Comparison of ENCODE assay signal across 1 cellular context in the genomic region with DNA sequence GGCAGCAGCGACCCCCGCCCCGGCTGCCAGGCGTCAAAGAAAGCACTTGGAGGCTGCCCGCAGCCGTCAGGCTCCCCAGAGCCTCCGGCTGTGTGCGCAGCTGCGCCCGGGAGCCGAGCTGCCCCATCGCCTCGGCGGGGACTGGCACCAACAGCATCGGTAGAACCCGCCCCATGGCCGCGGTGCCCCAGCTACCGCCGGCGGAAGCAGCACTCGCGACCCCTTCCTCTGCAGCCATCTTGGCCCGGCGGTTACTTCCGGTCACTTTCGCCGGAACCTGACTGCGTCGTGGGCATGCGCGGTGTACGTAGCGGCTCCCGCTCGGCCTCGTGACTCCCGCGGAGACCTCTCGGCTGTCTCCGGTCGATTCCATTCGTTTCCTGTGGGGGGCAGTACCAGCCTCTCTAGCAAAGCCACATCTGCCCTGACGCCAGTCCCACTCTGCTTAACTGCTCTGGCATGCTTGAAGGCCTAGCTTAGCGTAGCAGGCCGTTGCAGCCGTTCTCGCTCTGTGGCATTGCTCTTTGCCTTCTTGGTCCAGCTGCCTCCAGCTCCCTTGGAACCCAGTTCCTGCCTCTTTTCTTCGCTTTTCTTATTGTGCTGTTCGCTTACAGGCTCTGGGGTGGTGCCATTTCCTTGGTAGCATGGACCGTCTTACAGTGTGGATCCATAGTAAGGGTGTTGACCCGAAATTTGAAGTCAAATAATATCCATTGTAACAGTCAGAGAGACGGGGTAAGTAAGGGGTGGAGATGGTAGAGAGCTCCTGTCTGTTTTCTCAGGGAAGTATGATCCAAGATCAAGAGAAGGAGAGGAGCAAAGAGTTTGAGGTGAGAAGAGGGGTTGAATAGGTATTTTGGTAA.
TF ChIP-seq lines count a peak whose summit lies in the region.

A gene with protein sequence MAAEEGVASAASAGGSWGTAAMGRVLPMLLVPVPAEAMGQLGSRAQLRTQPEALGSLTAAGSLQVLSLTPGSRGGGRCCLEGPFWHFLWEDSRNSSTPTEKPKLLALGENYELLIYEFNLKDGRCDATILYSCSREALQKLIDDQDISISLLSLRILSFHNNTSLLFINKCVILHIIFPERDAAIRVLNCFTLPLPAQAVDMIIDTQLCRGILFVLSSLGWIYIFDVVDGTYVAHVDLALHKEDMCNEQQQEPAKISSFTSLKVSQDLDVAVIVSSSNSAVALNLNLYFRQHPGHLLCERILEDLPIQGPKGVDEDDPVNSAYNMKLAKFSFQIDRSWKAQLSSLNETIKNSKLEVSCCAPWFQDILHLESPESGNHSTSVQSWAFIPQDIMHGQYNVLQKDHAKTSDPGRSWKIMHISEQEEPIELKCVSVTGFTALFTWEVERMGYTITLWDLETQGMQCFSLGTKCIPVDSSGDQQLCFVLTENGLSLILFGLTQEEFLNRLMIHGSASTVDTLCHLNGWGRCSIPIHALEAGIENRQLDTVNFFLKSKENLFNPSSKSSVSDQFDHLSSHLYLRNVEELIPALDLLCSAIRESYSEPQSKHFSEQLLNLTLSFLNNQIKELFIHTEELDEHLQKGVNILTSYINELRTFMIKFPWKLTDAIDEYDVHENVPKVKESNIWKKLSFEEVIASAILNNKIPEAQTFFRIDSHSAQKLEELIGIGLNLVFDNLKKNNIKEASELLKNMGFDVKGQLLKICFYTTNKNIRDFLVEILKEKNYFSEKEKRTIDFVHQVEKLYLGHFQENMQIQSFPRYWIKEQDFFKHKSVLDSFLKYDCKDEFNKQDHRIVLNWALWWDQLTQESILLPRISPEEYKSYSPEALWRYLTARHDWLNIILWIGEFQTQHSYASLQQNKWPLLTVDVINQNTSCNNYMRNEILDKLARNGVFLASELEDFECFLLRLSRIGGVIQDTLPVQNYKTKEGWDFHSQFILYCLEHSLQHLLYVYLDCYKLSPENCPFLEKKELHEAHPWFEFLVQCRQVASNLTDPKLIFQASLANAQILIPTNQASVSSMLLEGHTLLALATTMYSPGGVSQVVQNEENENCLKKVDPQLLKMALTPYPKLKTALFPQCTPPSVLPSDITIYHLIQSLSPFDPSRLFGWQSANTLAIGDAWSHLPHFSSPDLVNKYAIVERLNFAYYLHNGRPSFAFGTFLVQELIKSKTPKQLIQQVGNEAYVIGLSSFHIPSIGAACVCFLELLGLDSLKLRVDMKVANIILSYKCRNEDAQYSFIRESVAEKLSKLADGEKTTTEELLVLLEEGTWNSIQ (N-terminal part only) (minus strand): TSS at position 253 of the 863 bp plus-strand sequence. CDS start 15 bp downstream, at position 238.

TF ChIP-seq in GM12878, 131 proteins besides CTCF, POLR2A, EP300 and RAD21 (continued from another document):
- TF ChIP-seq, protein P1, sequence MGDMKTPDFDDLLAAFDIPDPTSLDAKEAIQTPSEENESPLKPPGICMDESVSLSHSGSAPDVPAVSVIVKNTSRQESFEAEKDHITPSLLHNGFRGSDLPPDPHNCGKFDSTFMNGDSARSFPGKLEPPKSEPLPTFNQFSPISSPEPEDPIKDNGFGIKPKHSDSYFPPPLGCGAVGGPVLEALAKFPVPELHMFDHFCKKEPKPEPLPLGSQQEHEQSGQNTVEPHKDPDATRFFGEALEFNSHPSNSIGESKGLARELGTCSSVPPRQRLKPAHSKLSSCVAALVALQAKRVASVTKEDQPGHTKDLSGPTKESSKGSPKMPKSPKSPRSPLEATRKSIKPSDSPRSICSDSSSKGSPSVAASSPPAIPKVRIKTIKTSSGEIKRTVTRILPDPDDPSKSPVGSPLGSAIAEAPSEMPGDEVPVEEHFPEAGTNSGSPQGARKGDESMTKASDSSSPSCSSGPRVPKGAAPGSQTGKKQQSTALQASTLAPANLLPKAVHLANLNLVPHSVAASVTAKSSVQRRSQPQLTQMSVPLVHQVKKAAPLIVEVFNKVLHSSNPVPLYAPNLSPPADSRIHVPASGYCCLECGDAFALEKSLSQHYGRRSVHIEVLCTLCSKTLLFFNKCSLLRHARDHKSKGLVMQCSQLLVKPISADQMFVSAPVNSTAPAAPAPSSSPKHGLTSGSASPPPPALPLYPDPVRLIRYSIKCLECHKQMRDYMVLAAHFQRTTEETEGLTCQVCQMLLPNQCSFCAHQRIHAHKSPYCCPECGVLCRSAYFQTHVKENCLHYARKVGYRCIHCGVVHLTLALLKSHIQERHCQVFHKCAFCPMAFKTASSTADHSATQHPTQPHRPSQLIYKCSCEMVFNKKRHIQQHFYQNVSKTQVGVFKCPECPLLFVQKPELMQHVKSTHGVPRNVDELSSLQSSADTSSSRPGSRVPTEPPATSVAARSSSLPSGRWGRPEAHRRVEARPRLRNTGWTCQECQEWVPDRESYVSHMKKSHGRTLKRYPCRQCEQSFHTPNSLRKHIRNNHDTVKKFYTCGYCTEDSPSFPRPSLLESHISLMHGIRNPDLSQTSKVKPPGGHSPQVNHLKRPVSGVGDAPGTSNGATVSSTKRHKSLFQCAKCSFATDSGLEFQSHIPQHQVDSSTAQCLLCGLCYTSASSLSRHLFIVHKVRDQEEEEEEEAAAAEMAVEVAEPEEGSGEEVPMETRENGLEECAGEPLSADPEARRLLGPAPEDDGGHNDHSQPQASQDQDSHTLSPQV (IDR thresholded peaks at IDR 0.05) = peak; percentile 90
- TF ChIP-seq, protein P2, sequence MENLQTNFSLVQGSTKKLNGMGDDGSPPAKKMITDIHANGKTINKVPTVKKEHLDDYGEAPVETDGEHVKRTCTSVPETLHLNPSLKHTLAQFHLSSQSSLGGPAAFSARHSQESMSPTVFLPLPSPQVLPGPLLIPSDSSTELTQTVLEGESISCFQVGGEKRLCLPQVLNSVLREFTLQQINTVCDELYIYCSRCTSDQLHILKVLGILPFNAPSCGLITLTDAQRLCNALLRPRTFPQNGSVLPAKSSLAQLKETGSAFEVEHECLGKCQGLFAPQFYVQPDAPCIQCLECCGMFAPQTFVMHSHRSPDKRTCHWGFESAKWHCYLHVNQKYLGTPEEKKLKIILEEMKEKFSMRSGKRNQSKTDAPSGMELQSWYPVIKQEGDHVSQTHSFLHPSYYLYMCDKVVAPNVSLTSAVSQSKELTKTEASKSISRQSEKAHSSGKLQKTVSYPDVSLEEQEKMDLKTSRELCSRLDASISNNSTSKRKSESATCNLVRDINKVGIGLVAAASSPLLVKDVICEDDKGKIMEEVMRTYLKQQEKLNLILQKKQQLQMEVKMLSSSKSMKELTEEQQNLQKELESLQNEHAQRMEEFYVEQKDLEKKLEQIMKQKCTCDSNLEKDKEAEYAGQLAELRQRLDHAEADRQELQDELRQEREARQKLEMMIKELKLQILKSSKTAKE (IDR thresholded peaks at IDR 0.05; ENCODE audit: low read depth, poor library complexity, severe bottlenecking) = peak; percentile 34
- TF ChIP-seq NBN (IDR thresholded peaks at IDR 0.05) (peak; percentile 90), ZZZ3 (IDR thresholded peaks at IDR 0.05; ENCODE audit: control insufficient read depth, insufficient read length, low read depth) (no peak), NR2F1 (conservative IDR thresholded peaks at IDR 0.05) (peak; percentile 71), CBX3 (IDR thresholded peaks at IDR 0.05; ENCODE audit: borderline replicate concordance, low read depth) (no peak), KAT2A (conservative IDR thresholded peaks at IDR 0.05; ENCODE audit: control insufficient read depth, low read depth, low read length) (no peak), FOXK2 (IDR thresholded peaks at IDR 0.05) (no peak)
